ENCODE assay signal across 9 cellular contexts in genomic region chr15:70259640-70260066, GRCh38.
A peak's percentile ranks its signal among the peaks of the same experiment; 100 is the strongest.
DNase-seq lines count a peak whose midpoint lies in the region; ATAC-seq and TF ChIP-seq lines count a peak whose summit lies in the region.
"Had no signal": no experiment of that assay in that cellular context is flagged by ENCODE, and none has a peak within 500 bp of the region (broad histone marks: within the 10 kb centered on the region; RNA-seq: fewer than 3 reads in every experiment).

No MANE protein-coding gene starts in this region.

- peaks cover 13% of the 10 kb centered on the region for H3K27me3 Mint-ChIP-seq in activated CD4-positive, alpha-beta T cell treated with anti-CD3 and anti-CD28 coated beads, Interleukin-2, amount 10 ng/mL, durations not matched to agents 7 days and 5 days

- H3K27ac Mint-ChIP-seq in activated CD4-positive, alpha-beta T cell treated with anti-CD3 and anti-CD28 coated beads, Interleukin-2, amount 10 ng/mL, durations not matched to agents 7 days and 5 days = peak overlapping the region; percentile 88
- H3K27ac Mint-ChIP-seq in stimulated activated effector memory CD8-positive, alpha-beta T cell treated with anti-CD3 and anti-CD28 coated beads, Interleukin-12 subunit alpha, Interleukin-12 subunit beta, amount 100 ng/mL, for 72 hours = no peak overlapping the region

- H3K4me3 ChIP-seq in OCI-LY1 (ENCODE audit: low read depth, low read length, poor library complexity, severe bottlenecking) = no peak overlapping the region
- H3K4me3 ChIP-seq in gastroesophageal sphincter = no peak overlapping the region

- H4K20me1 ChIP-seq in OCI-LY1 (ENCODE audit: insufficient read depth, low read length) = no peaks in the 10 kb centered on the region

- no peak overlapping the region for H3K4me3 Mint-ChIP-seq in activated CD4-positive, alpha-beta T cell treated with anti-CD3 and anti-CD28 coated beads, Interleukin-2, amount 10 ng/mL, durations not matched to agents 7 days and 5 days
- peak overlapping the region; percentile 55 for H3K4me3 Mint-ChIP-seq in stimulated activated effector memory CD8-positive, alpha-beta T cell treated with anti-CD3 and anti-CD28 coated beads, Interleukin-12 subunit alpha, Interleukin-12 subunit beta, amount 100 ng/mL, for 72 hours

- no peaks in the 10 kb centered on the region for H3F3A ChIP-seq in OCI-LY1 (ENCODE audit: insufficient read depth, low read length)

- H3K4me1 ChIP-seq in OCI-LY1 (ENCODE audit: insufficient read depth, low read length, severe bottlenecking) = peaks cover 56% of the 10 kb centered on the region
- peaks cover 0 to 38% (median 24%) of the 10 kb centered on the region in 3 donors for H3K4me1 ChIP-seq in gastroesophageal sphincter

- H3K36me3 ChIP-seq in OCI-LY1 (ENCODE audit: insufficient read depth, low read length) (no peaks in the 10 kb centered on the region), gastroesophageal sphincter (no peaks in the 10 kb centered on the region)

- H3K9me3 ChIP-seq in OCI-LY1 (ENCODE audit: low read length) (no peaks in the 10 kb centered on the region), gastroesophageal sphincter (no peaks in the 10 kb centered on the region)

- no peaks in the 10 kb centered on the region for H3K9me2 ChIP-seq in OCI-LY1 (ENCODE audit: low read depth, low read length)

- DNase-seq in activated CD4-positive, alpha-beta T cell treated with anti-CD3 and anti-CD28 coated beads, Interleukin-2, amount 10 ng/mL, durations not matched to agents 7 days and 5 days = no peak
- DNase-seq in activated CD4-positive, alpha-beta T cell treated with anti-CD3 and anti-CD28 coated beads for 48 hours = no peak
- peak; percentile 67 for DNase-seq in ecto neural progenitor cell (ENCODE audit: low spot score)
- DNase-seq in stimulated activated effector memory CD8-positive, alpha-beta T cell treated with anti-CD3 and anti-CD28 coated beads, Interleukin-12 subunit alpha, Interleukin-12 subunit beta, amount 100 ng/mL, for 72 hours (ENCODE audit: low spot score in 2 of 2) = no peak
- DNase-seq in stimulated activated CD4-positive, alpha-beta T cell treated with anti-CD3 and anti-CD28 coated beads, Interleukin-4, amount 100 ng/mL, for 1 hour = no peak
- DNase-seq: cortex of kidney had no signal

- no peak overlapping the region for H3K27ac ChIP-seq in OCI-LY1 (ENCODE audit: low read depth, low read length, poor library complexity, severe bottlenecking)
- H3K27ac ChIP-seq in gastroesophageal sphincter = no peak overlapping the region

- WGBS in gastroesophageal sphincter (ENCODE audit: low coverage in 1 of 2), 2 donors = 60 to 79% methylated on average over 1 to 5 of the region's 6 CpGs

- TF ChIP-seq POLR2A in gastroesophageal sphincter (IDR thresholded peaks at IDR 0.05) = no peak

- no peak for ATAC-seq in stimulated activated effector memory CD8-positive, alpha-beta T cell treated with anti-CD3 and anti-CD28 coated beads, Interleukin-12 subunit alpha, Interleukin-12 subunit beta, amount 100 ng/mL, for 72 hours
- ATAC-seq in GM18909 (IDR thresholded peaks at IDR 0.05; ENCODE audit: poor library complexity, unreplicated experiment) = no peak
- no peak for ATAC-seq in gastroesophageal sphincter

- no peaks in the 10 kb centered on the region for H3K9me3 Mint-ChIP-seq in activated CD4-positive, alpha-beta T cell treated with anti-CD3 and anti-CD28 coated beads, Interleukin-2, amount 10 ng/mL, durations not matched to agents 7 days and 5 days
- no peaks in the 10 kb centered on the region for H3K9me3 Mint-ChIP-seq in stimulated activated effector memory CD8-positive, alpha-beta T cell treated with anti-CD3 and anti-CD28 coated beads, Interleukin-12 subunit alpha, Interleukin-12 subunit beta, amount 100 ng/mL, for 72 hours

- H3K9ac ChIP-seq in OCI-LY1 (ENCODE audit: low read length) = no peak overlapping the region; the same call in 1 of the 2 replicates

- CTCF ChIA-PET in activated CD4-positive, alpha-beta T cell treated with anti-CD3 and anti-CD28 coated beads, Interleukin-2, amount 10 ng/mL, durations not matched to agents 7 days and 5 days (lab: Charles Lee) = interaction anchor here (0.7 to 1.7 kb wide), 5 partner anchors 10 to 207 kb away, joined by 3 to 5 read pairs (median 4); no protein-coding TSS in a partner anchor

- peaks cover 50% of the 10 kb centered on the region for H3K4me1 Mint-ChIP-seq in activated CD4-positive, alpha-beta T cell treated with anti-CD3 and anti-CD28 coated beads, Interleukin-2, amount 10 ng/mL, durations not matched to agents 7 days and 5 days
- H3K4me1 Mint-ChIP-seq in stimulated activated effector memory CD8-positive, alpha-beta T cell treated with anti-CD3 and anti-CD28 coated beads, Interleukin-12 subunit alpha, Interleukin-12 subunit beta, amount 100 ng/mL, for 72 hours = peaks cover 65% of the 10 kb centered on the region

- H3K36me3 Mint-ChIP-seq in activated CD4-positive, alpha-beta T cell treated with anti-CD3 and anti-CD28 coated beads, Interleukin-2, amount 10 ng/mL, durations not matched to agents 7 days and 5 days (ENCODE audit: low read depth) = no peaks in the 10 kb centered on the region
- peaks cover 8% of the 10 kb centered on the region for H3K36me3 Mint-ChIP-seq in stimulated activated effector memory CD8-positive, alpha-beta T cell treated with anti-CD3 and anti-CD28 coated beads, Interleukin-12 subunit alpha, Interleukin-12 subunit beta, amount 100 ng/mL, for 72 hours

- H3K27me3 ChIP-seq in OCI-LY1 (ENCODE audit: insufficient read depth, low read length) (no peaks in the 10 kb centered on the region), gastroesophageal sphincter (no peaks in the 10 kb centered on the region)

- 0 out of 2 replicates have a peak overlapping the region, but pooled peaks have one; percentile 13 for H2AFZ ChIP-seq in OCI-LY1 (ENCODE audit: low read length)

- no peak overlapping the region; the same call in 1 of the 2 replicates for H3K4me2 ChIP-seq in OCI-LY1 (ENCODE audit: low read length)

- no peak for TF ChIP-seq EP300 in gastroesophageal sphincter (IDR thresholded peaks at IDR 0.05)

- TF ChIP-seq CTCF in OCI-LY1 (IDR thresholded peaks at IDR 0.05; ENCODE audit: low read length) = peak; percentile 61
- TF ChIP-seq CTCF in gastroesophageal sphincter (IDR thresholded peaks at IDR 0.05) = no peak

- H3K79me2 ChIP-seq in OCI-LY1 (ENCODE audit: insufficient read depth, low read length) = no peaks in the 10 kb centered on the region

- POLR2A ChIA-PET in activated CD4-positive, alpha-beta T cell treated with anti-CD3 and anti-CD28 coated beads, Interleukin-2, amount 10 ng/mL, durations not matched to agents 7 days and 5 days (lab: Charles Lee) = no interaction called here
